Comparison of ENCODE assay signal across 8 cellular contexts in the genomic region with DNA sequence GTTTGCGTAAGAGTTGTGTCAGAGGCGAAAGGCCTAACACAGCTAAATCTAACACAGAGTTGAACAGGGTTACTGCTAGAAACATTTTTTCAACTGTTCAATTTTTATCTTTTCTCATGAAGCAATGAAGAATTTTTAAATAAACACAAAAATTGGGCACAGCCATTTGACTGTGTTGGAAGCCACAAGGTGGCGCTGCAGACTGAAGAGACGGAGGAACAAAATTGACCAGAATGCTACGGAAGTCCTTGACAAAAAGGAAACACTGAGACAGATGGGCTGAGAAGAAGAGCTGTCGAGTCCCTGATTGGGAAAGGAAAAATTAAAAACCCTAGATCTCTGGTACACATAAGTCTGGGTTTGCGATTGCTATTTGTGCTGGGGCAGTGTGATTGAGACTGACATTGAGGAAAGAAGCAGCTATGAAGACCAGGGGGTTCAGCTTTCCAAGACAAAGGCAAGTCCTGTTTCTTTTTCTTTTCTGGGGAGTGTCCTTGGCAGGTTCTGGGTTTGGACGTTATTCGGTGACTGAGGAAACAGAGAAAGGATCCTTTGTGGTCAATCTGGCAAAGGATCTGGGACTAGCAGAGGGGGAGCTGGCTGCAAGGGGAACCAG. TPM values are rescaled to one million over a fixed set of nuclear protein-coding genes. Genes with fewer than 3 reads are reported as not detected.
A peak's percentile ranks its signal among the peaks of the same experiment; 100 is the strongest.
DNase-seq lines count a peak whose midpoint lies in the region; ATAC-seq and TF ChIP-seq lines count a peak whose summit lies in the region.

Gene PCDHB9 (plus strand): TSS at position 265 of the 616 bp plus-strand sequence. CDS start 158 bp downstream, at position 423.

- H3K36me3 ChIP-seq in BLaER1 (no peaks in the 10 kb centered on the region), GM23248 (ENCODE audit: low read depth) (no peaks in the 10 kb centered on the region), OCI-LY3 (replicated peaks; ENCODE audit: low read depth, low read length) (no peaks in the 10 kb centered on the region), stomach (no peaks in the 10 kb centered on the region)

- DNase-seq in GM23248 (peak; percentile 77), choroid plexus epithelial cell (ENCODE audit: low read depth) (peak; percentile 11), retinal pigment epithelial cell (ENCODE audit: low read depth) (no peak), middle frontal gyrus (ENCODE audit: extremely low spot score, low spot score) (no peak), stomach (no peak)

- H3K9ac ChIP-seq in BLaER1 (no peak within 1 kb of the TSS), GM23248 (peak within 1 kb of the TSS; percentile 62; the same call in 1 of the 2 replicates), OCI-LY3 (ENCODE audit: low read length) (no peak within 1 kb of the TSS)

- H3K9me2 ChIP-seq in GM23248 (ENCODE audit: insufficient read depth): no peaks in the 10 kb centered on the region

- intact Hi-C loops in stomach (cut with DNase I; ENCODE audit: low total_unique reads): no loop called here

- no peak for ATAC-seq in HG02973 (IDR thresholded peaks at IDR 0.05; ENCODE audit: unreplicated experiment)

- TF ChIP-seq CTCF in OCI-LY3 (IDR thresholded peaks at IDR 0.05; ENCODE audit: low read depth, low read length) (peak; percentile 58), choroid plexus epithelial cell (conservative IDR thresholded peaks at IDR 0.05; ENCODE audit: low read depth, low read length) (peak; percentile 30), retinal pigment epithelial cell (conservative IDR thresholded peaks at IDR 0.05; ENCODE audit: low read depth, low read length) (peak; percentile 34), stomach (IDR thresholded peaks at IDR 0.05) (peak in 1 of 7 experiments; percentile 10)

- 9 to 11% methylated on average over 9 of the region's 9 CpGs for WGBS in GM23248 (ENCODE audit: low coverage in 1 of 2, low lambda C conversion rate in 2 of 2, missing lambda C conversion rate in 2 of 2), 2 experiments
- WGBS in stomach, 5 donors: 14 to 23% (median 16%) methylated on average over 8 to 9 of the region's 9 CpGs

- H3K9me3 ChIP-seq in BLaER1 (peaks cover 55% of the 10 kb centered on the region), GM23248 (ENCODE audit: low read depth) (no peaks in the 10 kb centered on the region), OCI-LY3 (ENCODE audit: insufficient read depth, low read length) (no peaks in the 10 kb centered on the region), stomach (peaks cover 16 to 94% (median 83%) of the 10 kb centered on the region in 4 donors)

- peak within 1 kb of the TSS; percentile 77 for H2AFZ ChIP-seq in GM23248
- peak within 1 kb of the TSS; percentile 77; the same call in 1 of the 2 replicates for H2AFZ ChIP-seq in OCI-LY3 (ENCODE audit: low read depth, low read length)

- H3K79me2 ChIP-seq in GM23248 (ENCODE audit: insufficient read depth) (no peaks in the 10 kb centered on the region), OCI-LY3 (ENCODE audit: low read length) (no peaks in the 10 kb centered on the region)

- H3K4me2 ChIP-seq in BLaER1 (no peak within 1 kb of the TSS), GM23248 (ENCODE audit: unreplicated experiment) (peak within 1 kb of the TSS; percentile 65), OCI-LY3 (ENCODE audit: low read length) (0 out of 2 replicates have a peak within 1 kb of the TSS, but pooled peaks have one; percentile 27)

- no peaks in the 10 kb centered on the region for H3K27me3 ChIP-seq in BLaER1
- H3K27me3 ChIP-seq in GM23248 (replicated peaks; ENCODE audit: insufficient read depth): no peaks in the 10 kb centered on the region
- H3K27me3 ChIP-seq in OCI-LY3 (ENCODE audit: low read depth, low read length): no peaks in the 10 kb centered on the region
- peaks cover 0 to 65% (median 3%) of the 10 kb centered on the region in 3 donors for H3K27me3 ChIP-seq in stomach

- TF ChIP-seq POLR2A in stomach (IDR thresholded peaks at IDR 0.05): no peak

- H3K4me3 ChIP-seq in BLaER1 (peak within 1 kb of the TSS; percentile 57), GM23248 (peak within 1 kb of the TSS; percentile 67), OCI-LY3 (ENCODE audit: low read length) (peak within 1 kb of the TSS; percentile 52; the same call in 1 of the 2 replicates), choroid plexus epithelial cell (ENCODE audit: low read depth, low read length) (no peak within 1 kb of the TSS), retinal pigment epithelial cell (ENCODE audit: low read length) (no peak within 1 kb of the TSS), stomach (no peak within 1 kb of the TSS)

- H3F3A ChIP-seq in GM23248 (ENCODE audit: insufficient read depth): no peaks in the 10 kb centered on the region

- no peak for TF ChIP-seq EP300 in stomach (IDR thresholded peaks at IDR 0.05)

- H3K27ac ChIP-seq in BLaER1: no peak within 1 kb of the TSS
- H3K27ac ChIP-seq in GM23248: no peak within 1 kb of the TSS
- no peak within 1 kb of the TSS for H3K27ac ChIP-seq in OCI-LY3 (ENCODE audit: low read length)
- no peak within 1 kb of the TSS for H3K27ac ChIP-seq in stomach

- H4K20me1 ChIP-seq in BLaER1 (no peaks in the 10 kb centered on the region), GM23248 (ENCODE audit: insufficient read depth) (no peaks in the 10 kb centered on the region), OCI-LY3 (ENCODE audit: insufficient read depth, low read length) (no peaks in the 10 kb centered on the region)

- H3K4me1 ChIP-seq in BLaER1: no peaks in the 10 kb centered on the region
- no peaks in the 10 kb centered on the region for H3K4me1 ChIP-seq in GM23248 (ENCODE audit: insufficient read depth)
- H3K4me1 ChIP-seq in OCI-LY3 (ENCODE audit: low read length): no peaks in the 10 kb centered on the region
- no peaks in the 10 kb centered on the region for H3K4me1 ChIP-seq in stomach

- in situ Hi-C loops in GM23248 (cut with MboI): loop anchor here (10.0 kb wide), 1 partner anchor 378 kb away; no protein-coding TSS in a partner anchor

RNA-seq across cellular contexts. Expression of gene PCDHB9, which starts in this region (rescaled TPM):
- 1.5 and 2.5 TPM in 2 replicates for total RNA-seq in GM23248 (2014; rRNA removed; shearing (Covaris generic))
- polyA plus RNA-seq in GM23248 (2016; fragmentation: Nextera tagmentation; extraction: Ambion mirVana) (1.3 and 1.9 TPM in 2 replicates), stomach (under 1 TPM in 2 of 3 donors, not detected in 1; 0.08 to 0.19 TPM)
- under 1 TPM in 3 of 5 donors, not detected in 2; 0.14 to 0.92 (median 0.45) TPM for total RNA-seq in stomach

Comparison
In these comparisons a context has a peak if more than half of its experiments do, and no peak if none do; other contexts are left out.
1. H3K4me3 ChIP-seq: peak in BLaER1 (single experiment), GM23248 (single experiment) and OCI-LY3 (single experiment); none in choroid plexus epithelial cell (single experiment), retinal pigment epithelial cell (single experiment) and stomach (0 of 4).
2. DNase-seq: peak in GM23248 (single experiment) and choroid plexus epithelial cell (single experiment); none in retinal pigment epithelial cell (single experiment), middle frontal gyrus (single experiment) and stomach (single experiment).